In the genomic region with DNA sequence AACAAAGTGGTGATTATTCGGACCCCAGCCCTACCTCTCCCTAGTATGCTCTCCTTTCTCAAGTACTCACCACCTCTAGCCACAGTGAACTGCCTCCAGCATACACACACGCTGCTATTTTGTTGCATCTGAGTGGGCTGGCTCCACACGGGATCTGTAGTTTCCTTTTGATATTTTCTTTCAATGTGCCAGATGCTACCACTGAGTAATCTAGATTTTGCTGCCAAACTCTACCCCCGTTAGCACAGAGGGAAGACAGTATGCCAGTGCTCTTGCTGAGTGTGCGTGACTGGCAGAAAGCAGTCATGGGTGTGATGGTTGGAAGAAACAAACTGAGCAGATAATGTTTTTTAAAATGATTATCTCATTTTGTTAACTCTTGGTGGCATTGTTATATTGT, we compare ENCODE assay signal across 8 cellular contexts. TPM values are rescaled to one million over a fixed set of nuclear protein-coding genes. Genes with fewer than 3 reads are reported as not detected.
DNase-seq lines count a peak whose midpoint lies in the region; ATAC-seq and TF ChIP-seq lines count a peak whose summit lies in the region.

No MANE protein-coding gene starts in this region.

- ATAC-seq in CD4-positive, alpha-beta T cell (ENCODE audit: poor library complexity) = peak; percentile 21
- ATAC-seq in left ventricle myocardium superior (peak; percentile 38), GM19467 (IDR thresholded peaks at IDR 0.05; ENCODE audit: unreplicated experiment) (no peak), GM21381 (IDR thresholded peaks at IDR 0.05; ENCODE audit: unreplicated experiment) (no peak)

- no peaks in the 10 kb centered on the region for H3K9me3 ChIP-seq in CD4-positive, alpha-beta T cell (ENCODE audit: control insufficient read depth, low read length)

- CTCF ChIA-PET in CD4-positive, alpha-beta T cell (lab: Charles Lee) = interaction anchor here (1.0 to 1.3 kb wide), 2 partner anchors 13 to 105 kb away, joined by 3 read pairs; no protein-coding TSS in a partner anchor

- no peaks in the 10 kb centered on the region for H3K9me3 Mint-ChIP-seq in CD4-positive, alpha-beta T cell

- intact Hi-C loops in CD4-positive, alpha-beta T cell (cut with DNase I, micrococcal nuclease) = no loop called here
- intact Hi-C loops in left ventricle myocardium superior (cut with micrococcal nuclease) = no loop called here

- POLR2A ChIA-PET in CD4-positive, alpha-beta T cell (lab: Charles Lee) = interaction anchor here (1.2 to 1.4 kb wide), 2 partner anchors 56 to 58 kb away, joined by 3 to 5 read pairs; no protein-coding TSS in a partner anchor

- H3K4me3 Mint-ChIP-seq in CD4-positive, alpha-beta T cell = peak overlapping the region; percentile 88

- no peak for TF ChIP-seq CTCF in CD4-positive, alpha-beta T cell (IDR thresholded peaks at IDR 0.05)

- no peaks in the 10 kb centered on the region for H3K27me3 Mint-ChIP-seq in CD4-positive, alpha-beta T cell

- H3K27ac Mint-ChIP-seq in CD4-positive, alpha-beta T cell = peak overlapping the region; percentile 93

- H3K36me3 Mint-ChIP-seq in CD4-positive, alpha-beta T cell (ENCODE audit: low read depth) = peaks cover 35% of the 10 kb centered on the region

- DNase-seq in CD4-positive, alpha-beta T cell = peak in 4 of 10 experiments; percentile 30 to 48 (median 36)
- DNase-seq in NCI-H446 (lab: John Stamatoyannopoulos, UW) (peak; percentile 85 to 93), amygdala (lab: John Stamatoyannopoulos, UW) (peak in 44 of 56 donors; percentile 7 to 80 (median 38)), left ventricle myocardium superior (peak; percentile 38), NCI-H1092 (lab: John Stamatoyannopoulos, UW) (no peak)
- peak; percentile 60 to 65 for DNase-seq in stimulated activated CD4-positive, alpha-beta T cell treated with anti-CD3 and anti-CD28 coated beads, Interleukin-2, amount 100 ng/mL, for 24 hours

- H3K27me3 ChIP-seq in CD4-positive, alpha-beta T cell (ENCODE audit: control insufficient read depth, insufficient read depth, low read length) = no peaks in the 10 kb centered on the region

- peak overlapping the region; percentile 84 for H3K27ac ChIP-seq in CD4-positive, alpha-beta T cell (ENCODE audit: low read depth, low read length)

- peaks cover 91% of the 10 kb centered on the region for H3K4me1 Mint-ChIP-seq in CD4-positive, alpha-beta T cell (ENCODE audit: low read depth)

RNA-seq across cellular contexts. Expression of gene CFLAR, which starts 11.6 kb away (rescaled TPM):
- total RNA-seq in CD4-positive, alpha-beta T cell = 100 to 1,000 TPM; 178 to 181 TPM
- 252 TPM for total RNA-seq in left ventricle myocardium superior

RNA-seq across cellular contexts. Expression of gene CASP10, which starts 55.4 kb away (rescaled TPM):
- 10 to 100 TPM; 12.6 to 13.7 TPM for total RNA-seq in CD4-positive, alpha-beta T cell
- 6.4 TPM for total RNA-seq in left ventricle myocardium superior

RNA-seq across cellular contexts. Expression of gene NDUFB3, which starts 55.8 kb away (rescaled TPM):
- 10 to 100 TPM; 10.1 to 13.6 TPM for total RNA-seq in CD4-positive, alpha-beta T cell
- 540 TPM for total RNA-seq in left ventricle myocardium superior

RNA-seq across cellular contexts. Expression of gene HYCC2, which starts 56.1 kb away (rescaled TPM):
- total RNA-seq in CD4-positive, alpha-beta T cell = 10 to 100 TPM; 29.2 to 30.7 TPM
- 12.7 TPM for total RNA-seq in left ventricle myocardium superior

Comparison
In these comparisons a context has a peak if more than half of its experiments do, and no peak if none do; other contexts are left out.
1. ATAC-seq: peak in CD4-positive, alpha-beta T cell (single experiment) and left ventricle myocardium superior (single experiment); none in GM19467 (single experiment) and GM21381 (single experiment).
2. RNA of gene NDUFB3, which starts 55.8 kb away (total RNA-seq): 540 TPM in left ventricle myocardium superior (single experiment); 10.1 to 13.6 TPM in CD4-positive, alpha-beta T cell; every median in the first group is over 10 times any median in the second.